1 cellular context compared by ENCODE assay signal in the genomic region with DNA sequence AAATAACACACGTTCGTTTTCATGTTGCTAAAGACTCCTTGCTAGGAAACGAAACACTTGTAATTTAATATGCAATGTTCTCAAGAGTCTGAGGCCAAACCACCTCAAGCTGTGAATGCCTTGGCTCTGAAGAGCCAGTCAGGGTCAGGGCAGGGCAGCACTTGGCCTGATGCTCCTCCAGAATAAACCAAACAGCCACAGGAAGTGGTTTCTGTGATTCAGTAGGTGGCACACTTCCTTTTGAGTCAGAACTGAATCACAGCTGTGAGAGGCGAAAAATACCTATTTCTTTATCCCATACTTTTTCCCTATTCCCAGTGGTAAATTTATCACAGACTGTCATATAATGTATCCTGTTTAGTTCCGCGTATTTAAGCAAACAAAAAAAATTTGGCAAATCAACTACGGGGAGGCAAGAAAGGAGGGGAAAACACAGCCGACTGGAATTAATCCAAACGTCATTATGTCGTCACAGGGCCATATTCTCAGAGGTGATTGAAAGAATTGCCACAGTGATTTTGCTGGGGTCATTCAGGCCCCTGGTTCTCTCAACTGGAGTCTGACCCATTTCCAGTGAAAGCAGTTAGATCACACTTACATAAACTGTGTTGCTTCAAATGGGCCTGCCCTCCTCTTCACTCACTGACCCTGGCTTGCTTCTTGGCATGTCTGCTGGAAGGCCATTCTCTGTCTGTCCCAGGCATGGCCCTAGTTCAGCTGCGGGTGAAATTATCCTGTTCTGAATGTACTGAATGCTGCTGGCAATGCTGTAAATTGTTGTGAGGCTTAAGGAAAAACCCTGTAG.
TF ChIP-seq lines count a peak whose summit lies in the region.

No MANE protein-coding gene starts in this region.

TF ChIP-seq in SK-N-SH, 30 proteins besides CTCF, POLR2A, EP300 and RAD21 (continued from another document):
- TF ChIP-seq, protein P1, sequence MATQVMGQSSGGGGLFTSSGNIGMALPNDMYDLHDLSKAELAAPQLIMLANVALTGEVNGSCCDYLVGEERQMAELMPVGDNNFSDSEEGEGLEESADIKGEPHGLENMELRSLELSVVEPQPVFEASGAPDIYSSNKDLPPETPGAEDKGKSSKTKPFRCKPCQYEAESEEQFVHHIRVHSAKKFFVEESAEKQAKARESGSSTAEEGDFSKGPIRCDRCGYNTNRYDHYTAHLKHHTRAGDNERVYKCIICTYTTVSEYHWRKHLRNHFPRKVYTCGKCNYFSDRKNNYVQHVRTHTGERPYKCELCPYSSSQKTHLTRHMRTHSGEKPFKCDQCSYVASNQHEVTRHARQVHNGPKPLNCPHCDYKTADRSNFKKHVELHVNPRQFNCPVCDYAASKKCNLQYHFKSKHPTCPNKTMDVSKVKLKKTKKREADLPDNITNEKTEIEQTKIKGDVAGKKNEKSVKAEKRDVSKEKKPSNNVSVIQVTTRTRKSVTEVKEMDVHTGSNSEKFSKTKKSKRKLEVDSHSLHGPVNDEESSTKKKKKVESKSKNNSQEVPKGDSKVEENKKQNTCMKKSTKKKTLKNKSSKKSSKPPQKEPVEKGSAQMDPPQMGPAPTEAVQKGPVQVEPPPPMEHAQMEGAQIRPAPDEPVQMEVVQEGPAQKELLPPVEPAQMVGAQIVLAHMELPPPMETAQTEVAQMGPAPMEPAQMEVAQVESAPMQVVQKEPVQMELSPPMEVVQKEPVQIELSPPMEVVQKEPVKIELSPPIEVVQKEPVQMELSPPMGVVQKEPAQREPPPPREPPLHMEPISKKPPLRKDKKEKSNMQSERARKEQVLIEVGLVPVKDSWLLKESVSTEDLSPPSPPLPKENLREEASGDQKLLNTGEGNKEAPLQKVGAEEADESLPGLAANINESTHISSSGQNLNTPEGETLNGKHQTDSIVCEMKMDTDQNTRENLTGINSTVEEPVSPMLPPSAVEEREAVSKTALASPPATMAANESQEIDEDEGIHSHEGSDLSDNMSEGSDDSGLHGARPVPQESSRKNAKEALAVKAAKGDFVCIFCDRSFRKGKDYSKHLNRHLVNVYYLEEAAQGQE (IDR thresholded peaks at IDR 0.05; ENCODE audit: low read depth, low read length), result peak; percentile 27; the same call in 1 of the 2 replicates
- peak; percentile 98 for TF ChIP-seq NFIC (IDR thresholded peaks at IDR 0.05; ENCODE audit: borderline replicate concordance)
- TF ChIP-seq JUND (IDR thresholded peaks at IDR 0.05), result peak; percentile 99
- TF ChIP-seq RFX5 (IDR thresholded peaks at IDR 0.05; ENCODE audit: low read length), result no peak
- TF ChIP-seq MXI1 (IDR thresholded peaks at IDR 0.05; ENCODE audit: low read depth, low read length), result no peak
- peak; percentile 70 for TF ChIP-seq GABPA (IDR thresholded peaks at IDR 0.05; ENCODE audit: low read depth)
- TF ChIP-seq FOXM1 (IDR thresholded peaks at IDR 0.05; ENCODE audit: low read depth), result peak; percentile 80; the same call in 1 of the 2 replicates
- 0 out of 2 replicates have a peak, but pooled peaks have one; percentile 40 for TF ChIP-seq TAF1 (IDR thresholded peaks at IDR 0.05; ENCODE audit: borderline replicate concordance, low read depth, low read length)
- peak; percentile 90 for TF ChIP-seq MEF2A (IDR thresholded peaks at IDR 0.05; ENCODE audit: borderline replicate concordance, low read depth)
- peak; percentile 52; the same call in 1 of the 2 replicates for TF ChIP-seq SIN3A (IDR thresholded peaks at IDR 0.05; ENCODE audit: borderline replicate concordance, low read depth, low read length)
- TF ChIP-seq RCOR1 (IDR thresholded peaks at IDR 0.05; ENCODE audit: low read length), result 0 out of 2 replicates have a peak, but pooled peaks have one; percentile 26
- no peak for TF ChIP-seq EZH2phosphoT487 (IDR thresholded peaks at IDR 0.05; ENCODE audit: borderline replicate concordance, low read depth)
- TF ChIP-seq, protein P2, sequence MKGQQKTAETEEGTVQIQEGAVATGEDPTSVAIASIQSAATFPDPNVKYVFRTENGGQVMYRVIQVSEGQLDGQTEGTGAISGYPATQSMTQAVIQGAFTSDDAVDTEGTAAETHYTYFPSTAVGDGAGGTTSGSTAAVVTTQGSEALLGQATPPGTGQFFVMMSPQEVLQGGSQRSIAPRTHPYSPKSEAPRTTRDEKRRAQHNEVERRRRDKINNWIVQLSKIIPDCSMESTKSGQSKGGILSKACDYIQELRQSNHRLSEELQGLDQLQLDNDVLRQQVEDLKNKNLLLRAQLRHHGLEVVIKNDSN (IDR thresholded peaks at IDR 0.05; ENCODE audit: borderline replicate concordance, low read depth), result no peak
- TF ChIP-seq, protein P3, sequence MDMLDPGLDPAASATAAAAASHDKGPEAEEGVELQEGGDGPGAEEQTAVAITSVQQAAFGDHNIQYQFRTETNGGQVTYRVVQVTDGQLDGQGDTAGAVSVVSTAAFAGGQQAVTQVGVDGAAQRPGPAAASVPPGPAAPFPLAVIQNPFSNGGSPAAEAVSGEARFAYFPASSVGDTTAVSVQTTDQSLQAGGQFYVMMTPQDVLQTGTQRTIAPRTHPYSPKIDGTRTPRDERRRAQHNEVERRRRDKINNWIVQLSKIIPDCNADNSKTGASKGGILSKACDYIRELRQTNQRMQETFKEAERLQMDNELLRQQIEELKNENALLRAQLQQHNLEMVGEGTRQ (IDR thresholded peaks at IDR 0.05; ENCODE audit: borderline replicate concordance, low read depth, low read length), result no peak
- peak; percentile 99 for TF ChIP-seq TCF12 (IDR thresholded peaks at IDR 0.05)
- TF ChIP-seq SMC3 (IDR thresholded peaks at IDR 0.05; ENCODE audit: low read depth, low read length), result 0 out of 2 replicates have a peak, but pooled peaks have one; percentile 19
- TF ChIP-seq, protein P4, sequence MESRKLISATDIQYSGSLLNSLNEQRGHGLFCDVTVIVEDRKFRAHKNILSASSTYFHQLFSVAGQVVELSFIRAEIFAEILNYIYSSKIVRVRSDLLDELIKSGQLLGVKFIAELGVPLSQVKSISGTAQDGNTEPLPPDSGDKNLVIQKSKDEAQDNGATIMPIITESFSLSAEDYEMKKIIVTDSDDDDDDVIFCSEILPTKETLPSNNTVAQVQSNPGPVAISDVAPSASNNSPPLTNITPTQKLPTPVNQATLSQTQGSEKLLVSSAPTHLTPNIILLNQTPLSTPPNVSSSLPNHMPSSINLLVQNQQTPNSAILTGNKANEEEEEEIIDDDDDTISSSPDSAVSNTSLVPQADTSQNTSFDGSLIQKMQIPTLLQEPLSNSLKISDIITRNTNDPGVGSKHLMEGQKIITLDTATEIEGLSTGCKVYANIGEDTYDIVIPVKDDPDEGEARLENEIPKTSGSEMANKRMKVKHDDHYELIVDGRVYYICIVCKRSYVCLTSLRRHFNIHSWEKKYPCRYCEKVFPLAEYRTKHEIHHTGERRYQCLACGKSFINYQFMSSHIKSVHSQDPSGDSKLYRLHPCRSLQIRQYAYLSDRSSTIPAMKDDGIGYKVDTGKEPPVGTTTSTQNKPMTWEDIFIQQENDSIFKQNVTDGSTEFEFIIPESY (IDR thresholded peaks at IDR 0.05; ENCODE audit: borderline replicate concordance, low read depth), result peak; percentile 87
- peak; percentile 100 for TF ChIP-seq RXRA (IDR thresholded peaks at IDR 0.05; ENCODE audit: borderline replicate concordance, low read depth)
- TF ChIP-seq, protein P5, sequence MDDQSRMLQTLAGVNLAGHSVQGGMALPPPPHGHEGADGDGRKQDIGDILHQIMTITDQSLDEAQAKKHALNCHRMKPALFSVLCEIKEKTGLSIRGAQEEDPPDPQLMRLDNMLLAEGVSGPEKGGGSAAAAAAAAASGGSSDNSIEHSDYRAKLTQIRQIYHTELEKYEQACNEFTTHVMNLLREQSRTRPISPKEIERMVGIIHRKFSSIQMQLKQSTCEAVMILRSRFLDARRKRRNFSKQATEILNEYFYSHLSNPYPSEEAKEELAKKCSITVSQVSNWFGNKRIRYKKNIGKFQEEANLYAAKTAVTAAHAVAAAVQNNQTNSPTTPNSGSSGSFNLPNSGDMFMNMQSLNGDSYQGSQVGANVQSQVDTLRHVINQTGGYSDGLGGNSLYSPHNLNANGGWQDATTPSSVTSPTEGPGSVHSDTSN (IDR thresholded peaks at IDR 0.05), result peak; percentile 94
- no peak for TF ChIP-seq CHD2 (IDR thresholded peaks at IDR 0.05; ENCODE audit: low read length, partially characterized antibody)
- peak; percentile 28; the same call in 1 of the 2 replicates for TF ChIP-seq YY1 (IDR thresholded peaks at IDR 0.05; ENCODE audit: low read depth)
- peak; percentile 61 for TF ChIP-seq ELF1 (IDR thresholded peaks at IDR 0.05)
- peak; percentile 87; the same call in 1 of the 2 replicates for TF ChIP-seq TEAD4 (IDR thresholded peaks at IDR 0.05; ENCODE audit: borderline replicate concordance, insufficient read depth)
- TF ChIP-seq GATA2 (CRISPR knock-in tag; IDR thresholded peaks at IDR 0.05), result no peak
- no peak for TF ChIP-seq FOXJ3 (CRISPR knock-in tag; IDR thresholded peaks at IDR 0.05)
- TF ChIP-seq NRF1 (IDR thresholded peaks at IDR 0.05; ENCODE audit: low read depth, low read length), result no peak
- TF ChIP-seq, protein P6, sequence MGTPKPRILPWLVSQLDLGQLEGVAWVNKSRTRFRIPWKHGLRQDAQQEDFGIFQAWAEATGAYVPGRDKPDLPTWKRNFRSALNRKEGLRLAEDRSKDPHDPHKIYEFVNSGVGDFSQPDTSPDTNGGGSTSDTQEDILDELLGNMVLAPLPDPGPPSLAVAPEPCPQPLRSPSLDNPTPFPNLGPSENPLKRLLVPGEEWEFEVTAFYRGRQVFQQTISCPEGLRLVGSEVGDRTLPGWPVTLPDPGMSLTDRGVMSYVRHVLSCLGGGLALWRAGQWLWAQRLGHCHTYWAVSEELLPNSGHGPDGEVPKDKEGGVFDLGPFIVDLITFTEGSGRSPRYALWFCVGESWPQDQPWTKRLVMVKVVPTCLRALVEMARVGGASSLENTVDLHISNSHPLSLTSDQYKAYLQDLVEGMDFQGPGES (IDR thresholded peaks at IDR 0.05; ENCODE audit: low read depth, low read length), result no peak
